Comparison of ENCODE assay signal across 1 cellular context in the genomic region with DNA sequence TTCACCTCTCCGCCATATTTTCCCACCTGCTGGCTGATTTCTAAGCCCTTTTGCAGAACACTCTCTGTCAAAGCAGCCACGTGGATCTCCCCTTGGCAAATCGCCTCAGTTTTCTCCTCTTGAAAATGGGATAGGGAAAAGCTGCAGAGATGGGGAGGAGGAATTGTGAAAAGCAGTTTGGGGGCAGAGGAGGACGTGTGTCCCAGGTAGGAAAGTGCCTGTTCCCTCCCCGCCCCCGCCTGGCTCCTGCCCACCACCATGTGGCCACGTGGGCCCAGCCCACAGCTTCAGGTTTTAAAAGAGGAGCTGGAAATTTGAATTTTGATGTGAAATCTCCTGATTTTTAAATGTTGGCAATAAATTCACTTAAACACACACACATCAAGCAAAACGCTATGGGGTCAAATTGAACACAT.
TF ChIP-seq lines count a peak whose summit lies in the region.

No MANE protein-coding gene starts in this region.

TF ChIP-seq in HepG2, 621 proteins besides CTCF, POLR2A, EP300 and RAD21 (continues in another document):
- TF ChIP-seq GFI1 (CRISPR knock-in tag; IDR thresholded peaks at IDR 0.05; ENCODE audit: borderline replicate concordance) (peak; percentile 34; the same call in 1 of the 2 replicates), MIER2 (CRISPR knock-in tag; IDR thresholded peaks at IDR 0.05) (no peak), ZNF816 (CRISPR knock-in tag; IDR thresholded peaks at IDR 0.05; ENCODE audit: borderline replicate concordance) (0 out of 2 replicates have a peak, but pooled peaks have one; percentile 21), YEATS2 (CRISPR knock-in tag; IDR thresholded peaks at IDR 0.05; ENCODE audit: borderline replicate concordance) (no peak), ZZZ3 (CRISPR knock-in tag; IDR thresholded peaks at IDR 0.05; ENCODE audit: borderline replicate concordance) (peak; percentile 47; the same call in 1 of the 2 replicates), SOX5 (CRISPR knock-in tag; IDR thresholded peaks at IDR 0.05; ENCODE audit: borderline replicate concordance) (no peak; the same call in 1 of the 2 replicates), KDM1A (CRISPR knock-in tag; IDR thresholded peaks at IDR 0.05) (peak; percentile 49; the same call in 1 of the 2 replicates), DR1 (CRISPR knock-in tag; IDR thresholded peaks at IDR 0.05) (no peak), TBX3 (IDR thresholded peaks at IDR 0.05; ENCODE audit: borderline replicate concordance) (no peak), SRF (IDR thresholded peaks at IDR 0.05; ENCODE audit: low read depth, low read length) (no peak), PHF8 (CRISPR knock-in tag; IDR thresholded peaks at IDR 0.05) (no peak), ZMYM3 (CRISPR knock-in tag; IDR thresholded peaks at IDR 0.05) (no peak), ZFP37 (CRISPR knock-in tag; IDR thresholded peaks at IDR 0.05; ENCODE audit: borderline replicate concordance) (no peak), IRF2 (CRISPR knock-in tag; IDR thresholded peaks at IDR 0.05) (no peak), ZNF317 (CRISPR knock-in tag; IDR thresholded peaks at IDR 0.05) (no peak), ZNF674 (CRISPR knock-in tag; IDR thresholded peaks at IDR 0.05; ENCODE audit: low read depth) (no peak), ZBTB7B (CRISPR knock-in tag; IDR thresholded peaks at IDR 0.05) (0 out of 2 replicates have a peak, but pooled peaks have one; percentile 9), PAWR (CRISPR knock-in tag; IDR thresholded peaks at IDR 0.05; ENCODE audit: borderline replicate concordance) (no peak), ZNF720 (CRISPR knock-in tag; IDR thresholded peaks at IDR 0.05) (no peak), ZNF337 (CRISPR knock-in tag; IDR thresholded peaks at IDR 0.05; ENCODE audit: borderline replicate concordance, low read depth) (no peak), TAF15 (IDR thresholded peaks at IDR 0.05; ENCODE audit: low read depth, low read length, poor library complexity, severe bottlenecking) (no peak), MAFF (IDR thresholded peaks at IDR 0.05; ENCODE audit: low read depth, low read length) (no peak), SATB2 (CRISPR knock-in tag; IDR thresholded peaks at IDR 0.05) (no peak), ZNF230 (CRISPR knock-in tag; IDR thresholded peaks at IDR 0.05) (no peak; the same call in 1 of the 2 replicates), GZF1 (CRISPR knock-in tag; IDR thresholded peaks at IDR 0.05) (0 out of 2 replicates have a peak, but pooled peaks have one; percentile 24), EZH2 (conservative IDR thresholded peaks at IDR 0.05; ENCODE audit: low read depth, low read length) (no peak), REXO4 (CRISPR knock-in tag; IDR thresholded peaks at IDR 0.05; ENCODE audit: borderline replicate concordance) (no peak; the same call in 1 of the 2 replicates), GABPA (IDR thresholded peaks at IDR 0.05; ENCODE audit: low read depth, low read length) (no peak), GABPA (CRISPR knock-in tag; IDR thresholded peaks at IDR 0.05; ENCODE audit: low read depth) (no peak), HOXA7 (CRISPR knock-in tag; IDR thresholded peaks at IDR 0.05) (no peak), ZEB1 (IDR thresholded peaks at IDR 0.05; ENCODE audit: insufficient replicate concordance, low read depth) (no peak), ZKSCAN5 (CRISPR knock-in tag; IDR thresholded peaks at IDR 0.05) (no peak), SMC3 (IDR thresholded peaks at IDR 0.05; ENCODE audit: low read length) (no peak; the same call in 1 of the 2 replicates), POLR2AphosphoS2 (IDR thresholded peaks at IDR 0.05; ENCODE audit: low read depth, low read length) (no peak), RFXAP (CRISPR knock-in tag; IDR thresholded peaks at IDR 0.05; ENCODE audit: borderline replicate concordance) (no peak), JDP2 (CRISPR knock-in tag; IDR thresholded peaks at IDR 0.05; ENCODE audit: borderline replicate concordance) (no peak), ZNF432 (CRISPR knock-in tag; IDR thresholded peaks at IDR 0.05; ENCODE audit: borderline replicate concordance) (no peak)
- TF ChIP-seq, protein P1, sequence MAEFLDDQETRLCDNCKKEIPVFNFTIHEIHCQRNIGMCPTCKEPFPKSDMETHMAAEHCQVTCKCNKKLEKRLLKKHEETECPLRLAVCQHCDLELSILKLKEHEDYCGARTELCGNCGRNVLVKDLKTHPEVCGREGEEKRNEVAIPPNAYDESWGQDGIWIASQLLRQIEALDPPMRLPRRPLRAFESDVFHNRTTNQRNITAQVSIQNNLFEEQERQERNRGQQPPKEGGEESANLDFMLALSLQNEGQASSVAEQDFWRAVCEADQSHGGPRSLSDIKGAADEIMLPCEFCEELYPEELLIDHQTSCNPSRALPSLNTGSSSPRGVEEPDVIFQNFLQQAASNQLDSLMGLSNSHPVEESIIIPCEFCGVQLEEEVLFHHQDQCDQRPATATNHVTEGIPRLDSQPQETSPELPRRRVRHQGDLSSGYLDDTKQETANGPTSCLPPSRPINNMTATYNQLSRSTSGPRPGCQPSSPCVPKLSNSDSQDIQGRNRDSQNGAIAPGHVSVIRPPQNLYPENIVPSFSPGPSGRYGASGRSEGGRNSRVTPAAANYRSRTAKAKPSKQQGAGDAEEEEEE (CRISPR knock-in tag; IDR thresholded peaks at IDR 0.05; ENCODE audit: borderline replicate concordance): no peak
- TF ChIP-seq, protein P2, sequence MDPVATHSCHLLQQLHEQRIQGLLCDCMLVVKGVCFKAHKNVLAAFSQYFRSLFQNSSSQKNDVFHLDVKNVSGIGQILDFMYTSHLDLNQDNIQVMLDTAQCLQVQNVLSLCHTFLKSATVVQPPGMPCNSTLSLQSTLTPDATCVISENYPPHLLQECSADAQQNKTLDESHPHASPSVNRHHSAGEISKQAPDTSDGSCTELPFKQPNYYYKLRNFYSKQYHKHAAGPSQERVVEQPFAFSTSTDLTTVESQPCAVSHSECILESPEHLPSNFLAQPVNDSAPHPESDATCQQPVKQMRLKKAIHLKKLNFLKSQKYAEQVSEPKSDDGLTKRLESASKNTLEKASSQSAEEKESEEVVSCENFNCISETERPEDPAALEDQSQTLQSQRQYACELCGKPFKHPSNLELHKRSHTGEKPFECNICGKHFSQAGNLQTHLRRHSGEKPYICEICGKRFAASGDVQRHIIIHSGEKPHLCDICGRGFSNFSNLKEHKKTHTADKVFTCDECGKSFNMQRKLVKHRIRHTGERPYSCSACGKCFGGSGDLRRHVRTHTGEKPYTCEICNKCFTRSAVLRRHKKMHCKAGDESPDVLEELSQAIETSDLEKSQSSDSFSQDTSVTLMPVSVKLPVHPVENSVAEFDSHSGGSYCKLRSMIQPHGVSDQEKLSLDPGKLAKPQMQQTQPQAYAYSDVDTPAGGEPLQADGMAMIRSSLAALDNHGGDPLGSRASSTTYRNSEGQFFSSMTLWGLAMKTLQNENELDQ (CRISPR knock-in tag; IDR thresholded peaks at IDR 0.05; ENCODE audit: borderline replicate concordance): no peak
- TF ChIP-seq, protein P3, sequence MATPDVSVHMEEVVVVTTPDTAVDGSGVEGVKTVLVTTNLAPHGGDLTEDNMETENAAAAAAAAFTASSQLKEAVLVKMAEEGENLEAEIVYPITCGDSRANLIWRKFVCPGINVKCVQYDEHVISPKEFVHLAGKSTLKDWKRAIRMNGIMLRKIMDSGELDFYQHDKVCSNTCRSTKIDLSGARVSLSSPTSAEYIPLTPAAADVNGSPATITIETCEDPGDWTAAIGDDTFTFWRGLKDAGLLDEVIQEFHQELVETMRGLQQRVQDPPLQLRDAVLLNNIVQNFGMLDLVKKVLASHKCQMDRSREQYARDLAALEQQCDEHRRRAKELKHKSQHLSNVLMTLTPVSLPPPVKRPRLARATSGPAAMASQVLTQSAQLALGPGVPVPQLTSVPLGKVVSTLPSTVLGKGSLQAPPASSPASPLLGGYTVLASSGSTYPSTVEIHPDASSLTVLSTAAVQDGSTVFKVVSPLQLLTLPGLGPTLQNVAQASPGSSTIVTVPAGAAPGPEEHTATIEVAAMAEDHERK (CRISPR knock-in tag; IDR thresholded peaks at IDR 0.05; ENCODE audit: low read depth): no peak
- TF ChIP-seq, protein P4, sequence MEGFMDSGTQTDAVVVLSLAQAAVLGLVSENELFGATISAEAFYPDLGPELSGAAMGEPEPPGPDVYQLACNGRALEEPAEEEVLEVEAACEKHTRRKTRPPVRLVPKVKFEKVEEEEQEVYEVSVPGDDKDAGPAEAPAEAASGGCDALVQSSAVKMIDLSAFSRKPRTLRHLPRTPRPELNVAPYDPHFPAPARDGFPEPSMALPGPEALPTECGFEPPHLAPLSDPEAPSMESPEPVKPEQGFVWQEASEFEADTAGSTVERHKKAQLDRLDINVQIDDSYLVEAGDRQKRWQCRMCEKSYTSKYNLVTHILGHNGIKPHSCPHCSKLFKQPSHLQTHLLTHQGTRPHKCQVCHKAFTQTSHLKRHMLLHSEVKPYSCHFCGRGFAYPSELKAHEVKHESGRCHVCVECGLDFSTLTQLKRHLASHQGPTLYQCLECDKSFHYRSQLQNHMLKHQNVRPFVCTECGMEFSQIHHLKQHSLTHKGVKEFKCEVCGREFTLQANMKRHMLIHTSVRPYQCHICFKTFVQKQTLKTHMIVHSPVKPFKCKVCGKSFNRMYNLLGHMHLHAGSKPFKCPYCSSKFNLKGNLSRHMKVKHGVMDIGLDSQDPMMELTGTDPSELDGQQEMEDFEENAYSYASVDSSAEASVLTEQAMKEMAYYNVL (CRISPR knock-in tag; IDR thresholded peaks at IDR 0.05; ENCODE audit: borderline replicate concordance): no peak; the same call in 1 of the 2 replicates
- TF ChIP-seq, protein P5, sequence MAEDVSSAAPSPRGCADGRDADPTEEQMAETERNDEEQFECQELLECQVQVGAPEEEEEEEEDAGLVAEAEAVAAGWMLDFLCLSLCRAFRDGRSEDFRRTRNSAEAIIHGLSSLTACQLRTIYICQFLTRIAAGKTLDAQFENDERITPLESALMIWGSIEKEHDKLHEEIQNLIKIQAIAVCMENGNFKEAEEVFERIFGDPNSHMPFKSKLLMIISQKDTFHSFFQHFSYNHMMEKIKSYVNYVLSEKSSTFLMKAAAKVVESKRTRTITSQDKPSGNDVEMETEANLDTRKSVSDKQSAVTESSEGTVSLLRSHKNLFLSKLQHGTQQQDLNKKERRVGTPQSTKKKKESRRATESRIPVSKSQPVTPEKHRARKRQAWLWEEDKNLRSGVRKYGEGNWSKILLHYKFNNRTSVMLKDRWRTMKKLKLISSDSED (CRISPR knock-in tag; IDR thresholded peaks at IDR 0.05): 0 out of 2 replicates have a peak, but pooled peaks have one; percentile 19
- TF ChIP-seq, protein P6, sequence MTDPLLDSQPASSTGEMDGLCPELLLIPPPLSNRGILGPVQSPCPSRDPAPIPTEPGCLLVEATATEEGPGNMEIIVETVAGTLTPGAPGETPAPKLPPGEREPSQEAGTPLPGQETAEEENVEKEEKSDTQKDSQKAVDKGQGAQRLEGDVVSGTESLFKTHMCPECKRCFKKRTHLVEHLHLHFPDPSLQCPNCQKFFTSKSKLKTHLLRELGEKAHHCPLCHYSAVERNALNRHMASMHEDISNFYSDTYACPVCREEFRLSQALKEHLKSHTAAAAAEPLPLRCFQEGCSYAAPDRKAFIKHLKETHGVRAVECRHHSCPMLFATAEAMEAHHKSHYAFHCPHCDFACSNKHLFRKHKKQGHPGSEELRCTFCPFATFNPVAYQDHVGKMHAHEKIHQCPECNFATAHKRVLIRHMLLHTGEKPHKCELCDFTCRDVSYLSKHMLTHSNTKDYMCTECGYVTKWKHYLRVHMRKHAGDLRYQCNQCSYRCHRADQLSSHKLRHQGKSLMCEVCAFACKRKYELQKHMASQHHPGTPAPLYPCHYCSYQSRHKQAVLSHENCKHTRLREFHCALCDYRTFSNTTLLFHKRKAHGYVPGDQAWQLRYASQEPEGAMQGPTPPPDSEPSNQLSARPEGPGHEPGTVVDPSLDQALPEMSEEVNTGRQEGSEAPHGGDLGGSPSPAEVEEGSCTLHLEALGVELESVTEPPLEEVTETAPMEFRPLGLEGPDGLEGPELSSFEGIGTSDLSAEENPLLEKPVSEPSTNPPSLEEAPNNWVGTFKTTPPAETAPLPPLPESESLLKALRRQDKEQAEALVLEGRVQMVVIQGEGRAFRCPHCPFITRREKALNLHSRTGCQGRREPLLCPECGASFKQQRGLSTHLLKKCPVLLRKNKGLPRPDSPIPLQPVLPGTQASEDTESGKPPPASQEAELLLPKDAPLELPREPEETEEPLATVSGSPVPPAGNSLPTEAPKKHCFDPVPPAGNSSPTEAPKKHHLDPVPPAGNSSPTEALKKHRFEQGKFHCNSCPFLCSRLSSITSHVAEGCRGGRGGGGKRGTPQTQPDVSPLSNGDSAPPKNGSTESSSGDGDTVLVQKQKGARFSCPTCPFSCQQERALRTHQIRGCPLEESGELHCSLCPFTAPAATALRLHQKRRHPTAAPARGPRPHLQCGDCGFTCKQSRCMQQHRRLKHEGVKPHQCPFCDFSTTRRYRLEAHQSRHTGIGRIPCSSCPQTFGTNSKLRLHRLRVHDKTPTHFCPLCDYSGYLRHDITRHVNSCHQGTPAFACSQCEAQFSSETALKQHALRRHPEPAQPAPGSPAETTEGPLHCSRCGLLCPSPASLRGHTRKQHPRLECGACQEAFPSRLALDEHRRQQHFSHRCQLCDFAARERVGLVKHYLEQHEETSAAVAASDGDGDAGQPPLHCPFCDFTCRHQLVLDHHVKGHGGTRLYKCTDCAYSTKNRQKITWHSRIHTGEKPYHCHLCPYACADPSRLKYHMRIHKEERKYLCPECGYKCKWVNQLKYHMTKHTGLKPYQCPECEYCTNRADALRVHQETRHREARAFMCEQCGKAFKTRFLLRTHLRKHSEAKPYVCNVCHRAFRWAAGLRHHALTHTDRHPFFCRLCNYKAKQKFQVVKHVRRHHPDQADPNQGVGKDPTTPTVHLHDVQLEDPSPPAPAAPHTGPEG (CRISPR knock-in tag; IDR thresholded peaks at IDR 0.05): no peak
- TF ChIP-seq, protein P7, sequence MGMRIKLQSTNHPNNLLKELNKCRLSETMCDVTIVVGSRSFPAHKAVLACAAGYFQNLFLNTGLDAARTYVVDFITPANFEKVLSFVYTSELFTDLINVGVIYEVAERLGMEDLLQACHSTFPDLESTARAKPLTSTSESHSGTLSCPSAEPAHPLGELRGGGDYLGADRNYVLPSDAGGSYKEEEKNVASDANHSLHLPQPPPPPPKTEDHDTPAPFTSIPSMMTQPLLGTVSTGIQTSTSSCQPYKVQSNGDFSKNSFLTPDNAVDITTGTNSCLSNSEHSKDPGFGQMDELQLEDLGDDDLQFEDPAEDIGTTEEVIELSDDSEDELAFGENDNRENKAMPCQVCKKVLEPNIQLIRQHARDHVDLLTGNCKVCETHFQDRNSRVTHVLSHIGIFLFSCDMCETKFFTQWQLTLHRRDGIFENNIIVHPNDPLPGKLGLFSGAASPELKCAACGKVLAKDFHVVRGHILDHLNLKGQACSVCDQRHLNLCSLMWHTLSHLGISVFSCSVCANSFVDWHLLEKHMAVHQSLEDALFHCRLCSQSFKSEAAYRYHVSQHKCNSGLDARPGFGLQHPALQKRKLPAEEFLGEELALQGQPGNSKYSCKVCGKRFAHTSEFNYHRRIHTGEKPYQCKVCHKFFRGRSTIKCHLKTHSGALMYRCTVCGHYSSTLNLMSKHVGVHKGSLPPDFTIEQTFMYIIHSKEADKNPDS (CRISPR knock-in tag; IDR thresholded peaks at IDR 0.05): 0 out of 2 replicates have a peak, but pooled peaks have one; percentile 21
- TF ChIP-seq, protein P8, sequence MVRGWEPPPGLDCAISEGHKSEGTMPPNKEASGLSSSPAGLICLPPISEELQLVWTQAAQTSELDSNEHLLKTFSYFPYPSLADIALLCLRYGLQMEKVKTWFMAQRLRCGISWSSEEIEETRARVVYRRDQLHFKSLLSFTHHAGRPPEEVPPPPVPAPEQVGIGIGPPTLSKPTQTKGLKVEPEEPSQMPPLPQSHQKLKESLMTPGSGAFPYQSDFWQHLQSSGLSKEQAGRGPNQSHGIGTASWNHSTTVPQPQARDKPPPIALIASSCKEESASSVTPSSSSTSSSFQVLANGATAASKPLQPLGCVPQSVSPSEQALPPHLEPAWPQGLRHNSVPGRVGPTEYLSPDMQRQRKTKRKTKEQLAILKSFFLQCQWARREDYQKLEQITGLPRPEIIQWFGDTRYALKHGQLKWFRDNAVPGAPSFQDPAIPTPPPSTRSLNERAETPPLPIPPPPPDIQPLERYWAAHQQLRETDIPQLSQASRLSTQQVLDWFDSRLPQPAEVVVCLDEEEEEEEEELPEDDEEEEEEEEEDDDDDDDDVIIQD (CRISPR knock-in tag; IDR thresholded peaks at IDR 0.05; ENCODE audit: low read depth): no peak
